Comparison of ENCODE assay signal across 8 cellular contexts in genomic region chr7:105875505-105875904, GRCh38. TPM values are rescaled to one million over a fixed set of nuclear protein-coding genes. Genes with fewer than 3 reads are reported as not detected.
A peak's percentile ranks its signal among the peaks of the same experiment; 100 is the strongest.
DNase-seq lines count a peak whose midpoint lies in the region; ATAC-seq, FAIRE-seq and TF ChIP-seq lines count a peak whose summit lies in the region.

No MANE protein-coding gene starts in this region.

- intact Hi-C loops in Caco-2 (cut with micrococcal nuclease; ENCODE audit: unreplicated experiment) (loop anchor here (5.0 kb wide), 1 partner anchor 112 kb away; no protein-coding TSS in a partner anchor), esophagus muscularis mucosa (cut with DNase I) (loop anchor here (5.0 kb wide), 3 partner anchors 103 to 218 kb away; no protein-coding TSS in a partner anchor)

- no peaks in the 10 kb centered on the region for H3K27me3 ChIP-seq in Caco-2 (replicated peaks; ENCODE audit: control insufficient read depth, insufficient read depth, low read length)
- no peaks in the 10 kb centered on the region for H3K27me3 ChIP-seq in SJSA1 (replicated peaks)
- no peaks in the 10 kb centered on the region for H3K27me3 ChIP-seq in esophagus muscularis mucosa
- H3K27me3 ChIP-seq in parathyroid adenoma (ENCODE audit: control insufficient read depth, insufficient read depth, low read length): no peaks in the 10 kb centered on the region

- H3K9me3 ChIP-seq in Caco-2 (no peaks in the 10 kb centered on the region), SJSA1 (replicated peaks) (no peaks in the 10 kb centered on the region; the same call in 1 of the 2 replicates), esophagus muscularis mucosa (no peaks in the 10 kb centered on the region), parathyroid adenoma (ENCODE audit: control insufficient read depth, low read length) (no peaks in the 10 kb centered on the region)

- peak overlapping the region; percentile 97 for H3K4me3 Mint-ChIP-seq in Caco-2 (ENCODE audit: unreplicated experiment)

- peaks cover 7% of the 10 kb centered on the region for H3K79me2 ChIP-seq in parathyroid adenoma

- peak overlapping the region; percentile 97 for H2AFZ ChIP-seq in parathyroid adenoma

- peaks cover 15% of the 10 kb centered on the region for H3K4me1 Mint-ChIP-seq in Caco-2 (ENCODE audit: low read depth, unreplicated experiment)

- no peak for FAIRE-seq in GM12892 (lab: Jason Lieb, UNC)

- no peak overlapping the region for H3K9ac ChIP-seq in parathyroid adenoma

- no peaks in the 10 kb centered on the region for H3K9me3 Mint-ChIP-seq in Caco-2 (ENCODE audit: unreplicated experiment)

- H3K27ac ChIP-seq in SJSA1 (peak overlapping the region; percentile 80; the same call in 1 of the 2 replicates), esophagus muscularis mucosa (replicated peaks in 1 of 4) (peak overlapping the region; percentile 85 to 93 (median 88)), parathyroid adenoma (no peak overlapping the region)

- H3K4me1 ChIP-seq in Caco-2: peaks cover 9% of the 10 kb centered on the region; the same call in 1 of the 2 replicates
- peaks cover 9% of the 10 kb centered on the region for H3K4me1 ChIP-seq in SJSA1 (replicated peaks)
- H3K4me1 ChIP-seq in esophagus muscularis mucosa: peaks cover 12 to 57% (median 36%) of the 10 kb centered on the region in 4 donors
- no peaks in the 10 kb centered on the region for H3K4me1 ChIP-seq in parathyroid adenoma

- peak overlapping the region; percentile 99 for H3K27ac Mint-ChIP-seq in Caco-2 (ENCODE audit: unreplicated experiment)

- no peak for DNase-seq in Caco-2
- no peak for DNase-seq in SJSA1 (ENCODE audit: low read depth in 1 of 2, low spot score in 2 of 2)
- no peak for DNase-seq in esophagus muscularis mucosa (ENCODE audit: extremely low spot score)
- DNase-seq in LoVo (ENCODE audit: low spot score): no peak
- no peak for DNase-seq in GM12892 (ENCODE audit: insufficient read length)
- DNase-seq in activated CD4-positive, CD25-positive, alpha-beta regulatory T cell treated with anti-CD3 and anti-CD28 coated beads, Interleukin-2, amount 50 U/mL, for 72 hours: no peak

- no peak for ATAC-seq in GM18861 (IDR thresholded peaks at IDR 0.05; ENCODE audit: unreplicated experiment)

- no peak for TF ChIP-seq EP300 in esophagus muscularis mucosa (IDR thresholded peaks at IDR 0.05)

- no peak for TF ChIP-seq POLR2A in esophagus muscularis mucosa (IDR thresholded peaks at IDR 0.05; ENCODE audit: low read depth)
- no peak for TF ChIP-seq POLR2A in GM12892 (IDR thresholded peaks at IDR 0.05; ENCODE audit: low read depth, low read length)

- 40% methylated on average over 4 of the region's 4 CpGs for WGBS in esophagus muscularis mucosa

- TF ChIP-seq CTCF in Caco-2 (IDR thresholded peaks at IDR 0.05; ENCODE audit: insufficient read depth in 1 of 2, low read depth in 1 of 2, low read length in 1 of 2, severe bottlenecking in 1 of 2, unreplicated experiment in 1 of 2) (no peak), esophagus muscularis mucosa (IDR thresholded peaks at IDR 0.05) (no peak), parathyroid adenoma (IDR thresholded peaks at IDR 0.05) (no peak)

- H3K27me3 Mint-ChIP-seq in Caco-2 (ENCODE audit: insufficient read depth, unreplicated experiment): no peaks in the 10 kb centered on the region

- CTCF ChIA-PET in Caco-2 (lab: Charles Lee): no interaction called here

- H3K4me3 ChIP-seq in Caco-2 (ENCODE audit: low read depth, low read length) (peak overlapping the region; percentile 42), SJSA1 (peak overlapping the region; percentile 56), esophagus muscularis mucosa (peak overlapping the region; percentile 66 to 84 (median 82)), parathyroid adenoma (ENCODE audit: low read depth, low read length) (peak overlapping the region; percentile 93)

- peaks cover 1% of the 10 kb centered on the region for H3K36me3 ChIP-seq in Caco-2 (ENCODE audit: control insufficient read depth, insufficient read depth, low read length)
- 0 out of 2 replicates have a peak, but pooled peaks cover 5% of the 10 kb centered on the region for H3K36me3 ChIP-seq in SJSA1
- H3K36me3 ChIP-seq in esophagus muscularis mucosa: peaks cover 0 to 4% (median 0%) of the 10 kb centered on the region in 4 donors
- no peaks in the 10 kb centered on the region for H3K36me3 ChIP-seq in parathyroid adenoma (ENCODE audit: control insufficient read depth, insufficient read depth, low read length)

- H3K36me3 Mint-ChIP-seq in Caco-2 (ENCODE audit: insufficient read depth, unreplicated experiment): peaks cover 7% of the 10 kb centered on the region

- POLR2A ChIA-PET in Caco-2 (lab: Charles Lee): interaction anchor here (0.7 kb wide), 1 partner anchor 132 kb away, joined by 3 read pairs; no protein-coding TSS in a partner anchor

- BruUV-seq in Caco-2 (replicated peaks; lab: Mats Ljungman, UMichigan): no TSS peak

- H3K4me2 ChIP-seq in parathyroid adenoma (ENCODE audit: low read length): peak overlapping the region; percentile 91

RNA-seq across cellular contexts. Expression of gene ATXN7L1, which starts 0.9 kb away (rescaled TPM):
- total RNA-seq in Caco-2 (2022) (14.1 and 18.2 TPM in 2 replicates), esophagus muscularis mucosa (10 to 100 TPM in 2 of 4 donors, 1 to 10 TPM in 2; 4.6 to 12.5 (median 10.1) TPM)
- total RNA-seq in SJSA1 (2014; rRNA removed; shearing (Covaris generic)): 0.91 and 2.7 TPM in 2 replicates
- polyA plus RNA-seq in GM12892 (2012; ENCODE audit: missing spikeins): 1.4 TPM

Comparison
In these comparisons a context has a peak if more than half of its experiments do, and no peak if none do; other contexts are left out.
1. H3K4me3 ChIP-seq: peak in every context shown above with its lines; median percentile 93 in parathyroid adenoma; 82 in esophagus muscularis mucosa; 56 in SJSA1; 42 in Caco-2.